ENCODE assay signal across 1 cellular context in genomic region chr17:83057793-83058477, GRCh38.
TF ChIP-seq lines count a peak whose summit lies in the region.

No MANE protein-coding gene starts in this region.

TF ChIP-seq in GM23338, 12 proteins besides CTCF, POLR2A, EP300 and RAD21 (continued from another document):
- TF ChIP-seq ZNF462 (CRISPR knock-in tag; IDR thresholded peaks at IDR 0.05), result no peak
- no peak for TF ChIP-seq REST (IDR thresholded peaks at IDR 0.05; ENCODE audit: unreplicated experiment)
